ENCODE assay signal across 23 cellular contexts in the genomic region with DNA sequence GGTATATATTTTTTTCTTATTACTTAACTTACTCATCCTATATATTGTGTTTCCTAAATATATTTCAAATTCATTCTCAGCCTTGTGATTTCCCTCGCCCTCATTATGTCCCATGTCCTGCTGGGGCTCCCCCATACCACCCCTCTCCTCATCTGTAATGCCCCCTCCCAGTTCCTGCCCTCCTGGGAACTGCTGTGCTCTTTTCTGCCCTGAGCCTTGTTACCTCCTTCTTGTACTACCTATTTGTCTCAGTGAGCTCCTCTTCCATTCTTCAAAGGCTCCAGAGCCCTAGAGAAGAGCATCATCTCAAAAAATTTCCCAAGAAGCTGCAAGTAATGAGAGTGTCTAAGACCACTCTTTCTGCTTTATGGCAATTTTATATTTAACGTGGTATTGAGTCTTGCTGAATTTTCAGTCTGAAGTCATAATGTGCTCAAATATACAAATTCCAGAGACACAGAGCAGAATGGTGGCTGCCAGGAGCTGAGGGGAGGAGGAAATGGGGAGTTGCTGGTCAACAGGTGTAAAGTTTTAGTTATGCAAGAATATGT.
"Had no signal": no experiment of that assay in that cellular context is flagged by ENCODE, and none has a peak within 500 bp of the region (broad histone marks: within the 10 kb centered on the region; RNA-seq: fewer than 3 reads in every experiment).

No MANE protein-coding gene starts in this region.

- H3K4me3 Mint-ChIP-seq: activated CD4-positive, alpha-beta T cell treated with anti-CD3 and anti-CD28 coated beads for 36 hours; activated naive CD4-positive, alpha-beta T cell treated with anti-CD3 and anti-CD28 coated beads for 36 hours; activated naive CD8-positive, alpha-beta T cell; activated T-cell treated with anti-CD3 and anti-CD28 coated beads, Interleukin-2, amount 50 U/mL, for 4 hours; T-helper 17 cell had no signal

- H3K9me3 Mint-ChIP-seq: activated naive CD4-positive, alpha-beta T cell treated with anti-CD3 and anti-CD28 coated beads for 36 hours; activated T-cell treated with anti-CD3 and anti-CD28 coated beads, Interleukin-2, amount 50 U/mL, for 4 hours had no signal

- DNase-seq: activated CD4-positive, alpha-beta T cell treated with anti-CD3 and anti-CD28 coated beads for 36 hours; activated CD4-positive, alpha-beta T cell treated with anti-CD3 and anti-CD28 coated beads, Interleukin-2, amount 50 U/mL, for 4 hours; activated CD8-positive, alpha-beta memory T cell treated with anti-CD3 and anti-CD28 coated beads for 24 hours; activated effector memory CD4-positive, alpha-beta T cell treated with anti-CD3 and anti-CD28 coated beads, Interleukin-2, amount 50 U/mL, for 16 hours; activated naive CD4-positive, alpha-beta T cell treated with anti-CD3 and anti-CD28 coated beads for 36 hours; activated T-cell treated with anti-CD3 and anti-CD28 coated beads, Interleukin-2, amount 50 U/mL, for 4 hours; amygdala; brain microvascular endothelial cell; MM.1S; NCI-H1092; NCI-H1417; NCI-H2029; NCI-H2107; NCI-H510A treated with DMSO at 0.1 percent for 48 hours; NCI-H69; NK-92 treated with Interleukin-12 subunit alpha and Interleukin-12 subunit beta, amount 100 ng/mL, for 24 hours; PC-3; SHP77; T-helper 17 cell; WERI-Rb-1 had no signal

- H3K4me1 Mint-ChIP-seq: activated CD4-positive, alpha-beta T cell treated with anti-CD3 and anti-CD28 coated beads for 36 hours had no signal

- H3K4me1 ChIP-seq: SJSA1 had no signal

- H3K4me3 ChIP-seq: cardiac muscle cell, SJSA1 had no signal

- H3K36me3 Mint-ChIP-seq: activated naive CD8-positive, alpha-beta T cell had no signal

- H3K27ac Mint-ChIP-seq: activated CD4-positive, alpha-beta T cell treated with anti-CD3 and anti-CD28 coated beads for 36 hours; activated naive CD4-positive, alpha-beta T cell treated with anti-CD3 and anti-CD28 coated beads for 36 hours; activated naive CD8-positive, alpha-beta T cell; T-helper 17 cell had no signal

- H3K9me3 ChIP-seq: SJSA1 had no signal

- H3K36me3 ChIP-seq: brain microvascular endothelial cell, cardiac muscle cell, SJSA1, WERI-Rb-1 had no signal

- H3K27ac ChIP-seq: brain microvascular endothelial cell, cardiac muscle cell, SJSA1, WERI-Rb-1 had no signal
